Comparison of ENCODE assay signal across 9 cellular contexts in the genomic region with DNA sequence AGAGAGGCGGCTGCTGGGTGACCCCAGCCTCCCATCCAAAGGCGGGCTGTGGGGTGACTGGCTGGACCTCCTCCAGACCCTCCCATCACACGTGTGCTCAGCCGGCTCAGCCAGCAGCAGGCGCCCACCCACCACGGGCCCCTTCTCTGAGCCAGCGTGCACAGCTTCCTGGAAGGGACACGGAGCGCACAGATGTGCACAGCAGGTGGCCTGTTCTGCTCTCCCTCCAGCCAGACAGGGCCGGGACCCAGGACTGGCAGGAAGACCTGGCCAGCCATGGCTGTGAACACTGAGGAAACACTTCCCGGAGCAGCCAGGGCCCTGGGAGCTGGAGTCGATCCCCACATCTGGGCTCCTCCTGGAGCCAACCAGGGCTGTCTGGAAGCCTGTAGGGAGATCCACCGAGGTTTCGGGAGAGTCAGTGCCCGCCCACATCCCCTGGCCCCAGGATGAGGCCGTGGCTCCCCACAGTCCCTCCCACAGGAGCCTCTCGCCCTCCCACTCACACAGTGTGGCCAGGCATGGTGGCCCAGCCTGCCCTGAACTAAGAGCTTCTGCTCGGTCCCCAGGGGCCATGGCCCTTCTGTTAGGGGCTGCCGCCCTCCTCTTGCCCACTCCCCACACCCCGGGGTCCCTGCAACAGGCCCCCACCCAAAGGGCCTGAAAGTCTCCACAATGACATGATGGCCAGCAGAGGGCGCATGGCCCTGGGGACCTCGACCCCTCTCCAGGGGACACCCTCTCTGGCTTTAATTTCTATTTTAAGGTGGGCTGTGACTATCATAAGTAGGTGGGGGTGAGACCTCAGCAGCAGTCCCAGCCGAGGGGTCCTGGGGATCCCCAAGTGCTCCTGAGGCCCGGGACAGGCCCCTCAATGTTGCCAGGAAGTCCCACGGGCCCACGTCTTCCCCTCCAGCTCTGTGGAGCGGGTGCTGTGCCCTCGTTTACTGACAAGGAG.
DNase-seq lines count a peak whose midpoint lies in the region; ATAC-seq and TF ChIP-seq lines count a peak whose summit lies in the region.
"Had no signal": no experiment of that assay in that cellular context is flagged by ENCODE, and none has a peak within 500 bp of the region (broad histone marks: within the 10 kb centered on the region; RNA-seq: fewer than 3 reads in every experiment).

No MANE protein-coding gene starts in this region.

- intact Hi-C loops in left ventricle myocardium inferior (cut with micrococcal nuclease), result no loop called here
- intact Hi-C loops in upper lobe of right lung (cut with DNase I), result no loop called here

- no peak for ATAC-seq in upper lobe of right lung

- no peak overlapping the region for H3K27ac ChIP-seq in left ventricle myocardium inferior (replicated peaks)
- H3K27ac ChIP-seq in upper lobe of right lung, result no peak overlapping the region
- H3K27ac ChIP-seq: SJCRH30 had no signal

- H3K9me3 ChIP-seq in left ventricle myocardium inferior (replicated peaks) (no peaks in the 10 kb centered on the region), upper lobe of right lung (no peaks in the 10 kb centered on the region)
- H3K9me3 ChIP-seq: SJCRH30 had no signal

- peak; percentile 71 for TF ChIP-seq CTCF in left ventricle myocardium inferior (IDR thresholded peaks at IDR 0.05; ENCODE audit: borderline replicate concordance)
- peak; percentile 60 for TF ChIP-seq CTCF in upper lobe of right lung (IDR thresholded peaks at IDR 0.05)

- peaks cover 27% of the 10 kb centered on the region for H3K4me1 ChIP-seq in left ventricle myocardium inferior
- peaks cover 2% of the 10 kb centered on the region for H3K4me1 ChIP-seq in upper lobe of right lung
- H3K4me1 ChIP-seq: SJCRH30 had no signal

- H3K36me3 ChIP-seq in left ventricle myocardium inferior (no peaks in the 10 kb centered on the region), upper lobe of right lung (no peaks in the 10 kb centered on the region)
- H3K36me3 ChIP-seq: SJCRH30 had no signal

- H3K4me3 ChIP-seq in left ventricle myocardium inferior (no peak overlapping the region), upper lobe of right lung (no peak overlapping the region)
- H3K4me3 ChIP-seq: SJCRH30 had no signal

- H3K27me3 ChIP-seq in left ventricle myocardium inferior (ENCODE audit: low read depth), result peaks cover 58% of the 10 kb centered on the region
- H3K27me3 ChIP-seq in upper lobe of right lung, result peaks cover 33% of the 10 kb centered on the region
- H3K27me3 ChIP-seq: SJCRH30 had no signal

- DNase-seq in activated naive CD4-positive, alpha-beta T cell treated with anti-CD3 and anti-CD28 coated beads, Interleukin-2, amount 50 U/mL, for 16 hours, result peak; percentile 13
- DNase-seq in activated naive CD4-positive, alpha-beta T cell (lab: John Stamatoyannopoulos, UW), result no peak
- DNase-seq in UCSD-AML1 (lab: John Stamatoyannopoulos, UW; ENCODE audit: unreplicated experiment) (peak; percentile 29), left ventricle myocardium inferior (no peak), upper lobe of right lung (peak; percentile 63), retina (no peak), inferior parietal cortex (ENCODE audit: extremely low spot score) (no peak)
- no peak for DNase-seq in activated CD8-positive, alpha-beta memory T cell treated with anti-CD3 and anti-CD28 coated beads for 24 hours

Comparison
In these comparisons a context has a peak if more than half of its experiments do, and no peak if none do; other contexts are left out.
1. DNase-seq: peak in activated naive CD4-positive, alpha-beta T cell treated with anti-CD3 and anti-CD28 coated beads, Interleukin-2, amount 50 U/mL, for 16 hours (single experiment), UCSD-AML1 (single experiment) and upper lobe of right lung (single experiment); none in activated naive CD4-positive, alpha-beta T cell (0 of 4), left ventricle myocardium inferior (single experiment), activated CD8-positive, alpha-beta memory T cell treated with anti-CD3 and anti-CD28 coated beads for 24 hours (single experiment), retina (single experiment) and inferior parietal cortex (single experiment).